Comparison of ENCODE assay signal across 9 cellular contexts in genomic region chr16:49281481-49281842, GRCh38. TPM values are rescaled to one million over a fixed set of nuclear protein-coding genes. Genes with fewer than 3 reads are reported as not detected.
DNase-seq lines count a peak whose midpoint lies in the region; ATAC-seq, FAIRE-seq and TF ChIP-seq lines count a peak whose summit lies in the region.
"Had no signal": no experiment of that assay in that cellular context is flagged by ENCODE, and none has a peak within 500 bp of the region (broad histone marks: within the 10 kb centered on the region; RNA-seq: fewer than 3 reads in every experiment).

TSS of gene CBLN1 (minus strand) at chr16:49281838. CDS start at chr16:49281465, 373 bp downstream.

- POLR2A ChIA-PET in naive thymus-derived CD4-positive, alpha-beta T cell (lab: Charles Lee) = no interaction called here

- ATAC-seq in HG02642 (IDR thresholded peaks at IDR 0.05; ENCODE audit: poor library complexity, unreplicated experiment) (peak; percentile 20), GM21737 (IDR thresholded peaks at IDR 0.05; ENCODE audit: unreplicated experiment) (no peak), HG03095 (IDR thresholded peaks at IDR 0.05; ENCODE audit: unreplicated experiment) (no peak)
- no peak for ATAC-seq in naive thymus-derived CD4-positive, alpha-beta T cell

- H3K36me3 Mint-ChIP-seq in CD14-positive monocyte = peaks cover 0 to 5% of the 10 kb centered on the region in 2 donors
- peaks cover 0 to 8% (median 0%) of the 10 kb centered on the region in 5 donors for H3K36me3 Mint-ChIP-seq in naive thymus-derived CD4-positive, alpha-beta T cell

- peaks cover 57% of the 10 kb centered on the region for H3K27me3 ChIP-seq in bronchial epithelial cell (ENCODE audit: control insufficient read depth, insufficient read depth, low read length)
- H3K27me3 ChIP-seq in naive thymus-derived CD4-positive, alpha-beta T cell (ENCODE audit: control insufficient read depth in 2 of 2, insufficient read depth in 2 of 2, low read length in 2 of 2) = no peaks in the 10 kb centered on the region

- H3K36me3 ChIP-seq in bronchial epithelial cell (ENCODE audit: control insufficient read depth, insufficient read depth, low read length) = no peaks in the 10 kb centered on the region
- H3K36me3 ChIP-seq in naive thymus-derived CD4-positive, alpha-beta T cell (ENCODE audit: control insufficient read depth in 2 of 3, insufficient read depth in 3 of 3, low read length in 3 of 3) = no peaks in the 10 kb centered on the region

- CTCF ChIA-PET in naive thymus-derived CD4-positive, alpha-beta T cell (lab: Charles Lee) = no interaction called here

- H3K27me3 Mint-ChIP-seq in CD14-positive monocyte (ENCODE audit: low read depth in 3 of 3) = peaks cover 79 to 94% (median 83%) of the 10 kb centered on the region in 3 donors
- peaks cover 69 to 83% (median 79%) of the 10 kb centered on the region in 5 donors for H3K27me3 Mint-ChIP-seq in naive thymus-derived CD4-positive, alpha-beta T cell

- FAIRE-seq in bronchial epithelial cell (lab: Jason Lieb, UNC) = no peak
- FAIRE-seq in GM12891 (lab: Jason Lieb, UNC) = no peak

- H3K27ac Mint-ChIP-seq in CD14-positive monocyte = no peak within 1 kb of the TSS
- H3K27ac Mint-ChIP-seq in naive thymus-derived CD4-positive, alpha-beta T cell = peak within 1 kb of the TSS in 1 of 9 donors; percentile 15

- peaks cover 9% of the 10 kb centered on the region for H3K4me1 Mint-ChIP-seq in CD14-positive monocyte
- H3K4me1 Mint-ChIP-seq in naive thymus-derived CD4-positive, alpha-beta T cell = peaks cover 5 to 29% (median 13%) of the 10 kb centered on the region in 7 donors

- no peaks in the 10 kb centered on the region for H3K4me1 ChIP-seq in naive thymus-derived CD4-positive, alpha-beta T cell (ENCODE audit: control insufficient read depth in 2 of 2, insufficient read depth in 2 of 2, low read length in 2 of 2)

- peaks cover 4 to 40% (median 16%) of the 10 kb centered on the region in 7 donors for H3K9me3 Mint-ChIP-seq in CD14-positive monocyte
- H3K9me3 Mint-ChIP-seq in naive thymus-derived CD4-positive, alpha-beta T cell = peaks cover 0 to 6% (median 2%) of the 10 kb centered on the region in 11 donors

- TF ChIP-seq CTCF in CD14-positive monocyte (IDR thresholded peaks at IDR 0.05) = no peak
- no peak for TF ChIP-seq CTCF in bronchial epithelial cell (IDR thresholded peaks at IDR 0.05; ENCODE audit: insufficient read depth, low read length, severe bottlenecking)

- peak within 1 kb of the TSS; percentile 31 to 83 for H3K4me3 Mint-ChIP-seq in CD14-positive monocyte
- peak within 1 kb of the TSS; percentile 57 to 83 (median 72) for H3K4me3 Mint-ChIP-seq in naive thymus-derived CD4-positive, alpha-beta T cell

- peak within 1 kb of the TSS; percentile 40 for H3K4me3 ChIP-seq in bronchial epithelial cell (ENCODE audit: low read depth, low read length)
- no peak within 1 kb of the TSS for H3K4me3 ChIP-seq in naive thymus-derived CD4-positive, alpha-beta T cell (ENCODE audit: low read length)

- H3K9me3 ChIP-seq in naive thymus-derived CD4-positive, alpha-beta T cell (ENCODE audit: control insufficient read depth in 2 of 3, low read length in 3 of 3) = no peaks in the 10 kb centered on the region

- DNase-seq in CD14-positive monocyte (ENCODE audit: low spot score) (no peak), bronchial epithelial cell (ENCODE audit: low read depth) (no peak), SKM-1 (lab: John Stamatoyannopoulos, UW; ENCODE audit: unreplicated experiment) (no peak), GM12891 (ENCODE audit: insufficient read length, low spot score) (no peak)
- no peak for DNase-seq in naive thymus-derived CD4-positive, alpha-beta T cell

- no peak within 1 kb of the TSS for H3K27ac ChIP-seq in naive thymus-derived CD4-positive, alpha-beta T cell (ENCODE audit: low read depth, low read length)
- H3K27ac ChIP-seq: VCaP had no signal

- intact Hi-C loops in CD14-positive monocyte (cut with micrococcal nuclease) = no loop called here
- intact Hi-C loops in naive thymus-derived CD4-positive, alpha-beta T cell (cut with micrococcal nuclease) = loop anchor here in 1 of 2 donors (5.0 kb wide), 1 partner anchor 1871 kb away; the partner anchor contains the start of gene SALL1

- TF ChIP-seq POLR2A in GM12891 (IDR thresholded peaks at IDR 0.05; ENCODE audit: low read depth, low read length) = no peak

TF ChIP-seq in GM12891, 5 proteins besides CTCF, POLR2A, EP300 and RAD21:
- TF ChIP-seq TAF1 (IDR thresholded peaks at IDR 0.05; ENCODE audit: low read depth, low read length) = no peak
- no peak for TF ChIP-seq POLR2AphosphoS5 (IDR thresholded peaks at IDR 0.05; ENCODE audit: low read depth, low read length)
- no peak for TF ChIP-seq POU2F2 (IDR thresholded peaks at IDR 0.05; ENCODE audit: low read depth, low read length)

RNA-seq across cellular contexts. Expression of gene CBLN1, which starts in this region (rescaled TPM):
- polyA plus RNA-seq in CD14-positive monocyte = not detected
- total RNA-seq in bronchial epithelial cell = not detected in 2 replicates
- total RNA-seq in naive thymus-derived CD4-positive, alpha-beta T cell = not detected
- polyA plus RNA-seq in naive thymus-derived CD4-positive, alpha-beta T cell = not detected
- not detected for polyA plus RNA-seq in GM12891 (2012; ENCODE audit: low read depth, missing spikeins)
